Comparison of ENCODE assay signal across 8 cellular contexts in the genomic region with DNA sequence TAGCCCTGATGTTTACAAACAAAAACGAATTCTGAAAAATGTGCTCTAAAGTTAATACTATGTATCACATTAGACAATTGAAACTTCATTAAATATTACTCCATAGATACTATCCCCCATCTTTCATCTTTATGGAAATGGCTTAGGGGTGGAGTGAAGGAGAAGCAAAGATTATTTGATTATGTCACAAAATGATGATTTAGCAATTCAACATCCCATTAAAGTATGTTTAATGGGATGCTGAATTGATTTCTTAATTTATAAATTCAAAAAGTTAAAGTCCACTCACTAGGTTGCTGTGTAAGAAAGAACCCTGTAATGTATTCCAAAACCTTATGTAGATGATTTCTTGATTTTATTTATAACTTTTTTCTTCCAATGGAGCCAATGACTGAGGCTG.
"Had no signal": no experiment of that assay in that cellular context is flagged by ENCODE, and none has a peak within 500 bp of the region (broad histone marks: within the 10 kb centered on the region; RNA-seq: fewer than 3 reads in every experiment).

No MANE protein-coding gene starts in this region.

- FAIRE-seq: HTR-8/SVneo, K562 had no signal

- DNase-seq: IMR-90, KBM-7, KG1 had no signal

- H3K9ac ChIP-seq: KMS-11 had no signal

- H3K4me2 ChIP-seq: KMS-11 had no signal

- H3K27ac ChIP-seq: HL-60, KMS-11 had no signal

- H3K4me3 ChIP-seq: K562 had no signal

- H3K27ac Mint-ChIP-seq: IgD-negative memory B cell had no signal

- H3K4me1 Mint-ChIP-seq: IgD-negative memory B cell had no signal

- ATAC-seq: K562 had no signal

- H3K4me3 Mint-ChIP-seq: IgD-negative memory B cell had no signal

- H3K36me3 Mint-ChIP-seq: IgD-negative memory B cell had no signal
